13 cellular contexts compared by ENCODE assay signal in the genomic region with DNA sequence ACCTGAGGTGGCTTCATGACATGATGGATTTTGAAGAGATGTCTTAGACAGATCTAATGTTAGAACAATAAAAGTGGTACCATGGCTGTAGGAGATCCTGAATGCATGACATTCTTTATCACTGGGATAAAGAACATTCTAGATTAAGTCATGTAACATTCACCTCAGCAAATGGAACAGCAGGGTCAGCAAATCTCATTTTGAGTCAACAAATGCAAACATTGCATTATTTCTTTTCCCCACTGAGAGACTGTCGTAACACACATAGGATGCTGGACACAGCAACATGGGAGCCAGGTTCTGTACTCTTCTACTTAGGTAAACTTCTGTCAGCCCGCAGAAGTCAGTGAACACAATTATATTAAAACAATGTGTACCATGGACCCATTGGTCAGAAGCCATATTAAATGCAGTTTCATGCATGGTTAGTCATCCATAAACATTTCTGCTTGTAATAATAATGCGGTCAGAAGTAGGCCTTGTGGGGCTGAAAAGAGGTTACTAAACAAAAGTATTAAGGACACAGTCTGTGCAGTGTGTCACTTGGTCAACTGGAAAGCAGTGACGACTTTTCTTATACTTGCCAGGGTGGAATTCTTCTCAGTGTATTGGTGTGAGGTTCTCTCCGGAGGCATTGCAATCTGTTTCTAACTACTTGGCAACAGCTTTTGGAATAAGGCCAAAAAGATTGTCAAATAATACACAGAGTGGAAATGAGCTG. TPM values are rescaled to one million over a fixed set of nuclear protein-coding genes. Genes with fewer than 3 reads are reported as not detected.
DNase-seq lines count a peak whose midpoint lies in the region; ATAC-seq and TF ChIP-seq lines count a peak whose summit lies in the region.
"Had no signal": no experiment of that assay in that cellular context is flagged by ENCODE, and none has a peak within 500 bp of the region (broad histone marks: within the 10 kb centered on the region; RNA-seq: fewer than 3 reads in every experiment).

No MANE protein-coding gene starts in this region.

- intact Hi-C loops in Right ventricle myocardium superior (cut with DNase I) = no loop called here
- intact Hi-C loops in testis (cut with DNase I; ENCODE audit: low total_unique reads) = no loop called here

- TF ChIP-seq CTCF in right atrium auricular region (IDR thresholded peaks at IDR 0.05) (no peak), gastroesophageal sphincter (IDR thresholded peaks at IDR 0.05) (no peak), upper lobe of left lung (IDR thresholded peaks at IDR 0.05) (no peak), testis (IDR thresholded peaks at IDR 0.05) (no peak)

- H3K36me3 ChIP-seq in right atrium auricular region = no peaks in the 10 kb centered on the region
- H3K36me3 ChIP-seq in gastroesophageal sphincter = no peaks in the 10 kb centered on the region
- no peaks in the 10 kb centered on the region for H3K36me3 ChIP-seq in upper lobe of left lung
- H3K36me3 ChIP-seq in testis (ENCODE audit: low read depth, missing control alignments) = no peaks in the 10 kb centered on the region
- H3K36me3 ChIP-seq: vagina had no signal

- H3K4me1 ChIP-seq in right atrium auricular region = peaks cover 0 to 8% of the 10 kb centered on the region in 2 donors
- no peaks in the 10 kb centered on the region for H3K4me1 ChIP-seq in gastroesophageal sphincter
- no peaks in the 10 kb centered on the region for H3K4me1 ChIP-seq in upper lobe of left lung
- no peaks in the 10 kb centered on the region for H3K4me1 ChIP-seq in testis

- TF ChIP-seq POLR2A in gastroesophageal sphincter (IDR thresholded peaks at IDR 0.05) (no peak), upper lobe of left lung (IDR thresholded peaks at IDR 0.05) (no peak), testis (IDR thresholded peaks at IDR 0.05) (no peak)

- ATAC-seq in Right ventricle myocardium superior (ENCODE audit: poor library complexity) = peak; percentile 68
- peak; percentile 39 for ATAC-seq in gastroesophageal sphincter
- peak; percentile 53 to 55 for ATAC-seq in upper lobe of left lung (ENCODE audit: low FRiP score in 2 of 2)
- no peak for ATAC-seq in GM19395 (IDR thresholded peaks at IDR 0.05; ENCODE audit: unreplicated experiment)

- DNase-seq in Right ventricle myocardium superior (no peak), right atrium auricular region (ENCODE audit: low spot score) (no peak), T1000 (lab: John Stamatoyannopoulos, UW) (peak; percentile 34), upper lobe of left lung (no peak), T-helper 1 cell (no peak), testis (no peak)
- DNase-seq: CD4-positive, CD25-positive, alpha-beta regulatory T cell; NCI-H1930; small intestine had no signal

- WGBS in gastroesophageal sphincter (ENCODE audit: low coverage in 1 of 2), 2 donors = 52 to 54% methylated on average over 4 to 5 of the region's 5 CpGs
- 56 to 60% methylated on average over 5 of the region's 5 CpGs for WGBS in upper lobe of left lung, 2 donors
- WGBS in testis, 2 donors = 65 to 76% methylated on average over 5 of the region's 5 CpGs

- peak overlapping the region in 1 of 2 donors; percentile 58 for H3K27ac ChIP-seq in right atrium auricular region
- H3K27ac ChIP-seq in gastroesophageal sphincter = no peak overlapping the region
- H3K27ac ChIP-seq in upper lobe of left lung = no peak overlapping the region
- no peak overlapping the region for H3K27ac ChIP-seq in testis
- H3K27ac ChIP-seq: RWPE1, vagina had no signal

- no peak for TF ChIP-seq EP300 in gastroesophageal sphincter (IDR thresholded peaks at IDR 0.05)
- TF ChIP-seq EP300 in upper lobe of left lung (IDR thresholded peaks at IDR 0.05) = no peak

- H3K4me3 ChIP-seq in right atrium auricular region = no peak overlapping the region
- no peak overlapping the region for H3K4me3 ChIP-seq in gastroesophageal sphincter
- H3K4me3 ChIP-seq in upper lobe of left lung = no peak overlapping the region
- H3K4me3 ChIP-seq in testis = no peak overlapping the region
- H3K4me3 ChIP-seq: vagina had no signal

- H3K9me3 ChIP-seq in right atrium auricular region = no peaks in the 10 kb centered on the region
- H3K9me3 ChIP-seq in gastroesophageal sphincter = no peaks in the 10 kb centered on the region
- no peaks in the 10 kb centered on the region for H3K9me3 ChIP-seq in upper lobe of left lung
- H3K9me3 ChIP-seq in testis = no peaks in the 10 kb centered on the region
- H3K9me3 ChIP-seq: vagina had no signal

- H3K27me3 ChIP-seq in right atrium auricular region (no peaks in the 10 kb centered on the region), gastroesophageal sphincter (no peaks in the 10 kb centered on the region), upper lobe of left lung (no peaks in the 10 kb centered on the region), testis (no peaks in the 10 kb centered on the region)
- H3K27me3 ChIP-seq: vagina had no signal

RNA-seq across cellular contexts. Expression of gene CHL1, which starts 46.6 kb away (rescaled TPM):
- total RNA-seq in Right ventricle myocardium superior (24.2 TPM), right atrium auricular region (10 to 100 TPM; 36.7 to 66.4 TPM), gastroesophageal sphincter (10 to 100 TPM; 28.2 to 49.2 (median 35.8) TPM), upper lobe of left lung (10 to 100 TPM in 2 of 6 donors, 1 to 10 TPM in 4; 3.1 to 14.3 (median 4.9) TPM), testis (10 to 100 TPM in 1 of 2 donors, 1 to 10 TPM in 1; 9.0 to 15.4 TPM)
- 9.1 TPM for polyA plus RNA-seq in testis (ENCODE audit: insufficient read depth, low read depth, low replicate concordance)
- total RNA-seq: CD4-positive, CD25-positive, alpha-beta regulatory T cell had no signal
- polyA plus RNA-seq: CD4-positive, CD25-positive, alpha-beta regulatory T cell had no signal
